ENCODE assay signal across 15 cellular contexts in genomic region chr19:3171894-3172679, GRCh38. TPM values are rescaled to one million over a fixed set of nuclear protein-coding genes. Genes with fewer than 3 reads are reported as not detected.
DNase-seq lines count a peak whose midpoint lies in the region; ATAC-seq and TF ChIP-seq lines count a peak whose summit lies in the region.
"Had no signal": no experiment of that assay in that cellular context is flagged by ENCODE, and none has a peak within 500 bp of the region (broad histone marks: within the 10 kb centered on the region; RNA-seq: fewer than 3 reads in every experiment).

No MANE protein-coding gene starts in this region.

- no peak overlapping the region for H3K4me3 Mint-ChIP-seq in activated CD4-positive, alpha-beta T cell treated with anti-CD3 and anti-CD28 coated beads for 36 hours
- peak overlapping the region in 3 of 4 donors; percentile 48 to 72 (median 71) for H3K4me3 Mint-ChIP-seq in IgD-negative memory B cell

- no peaks in the 10 kb centered on the region for H3K9me3 Mint-ChIP-seq in activated CD4-positive, alpha-beta T cell treated with anti-CD3 and anti-CD28 coated beads for 36 hours (ENCODE audit: low read depth)
- peaks cover 0 to 9% (median 2%) of the 10 kb centered on the region in 3 donors for H3K9me3 Mint-ChIP-seq in IgD-negative memory B cell

- no peak overlapping the region for H3K27ac Mint-ChIP-seq in activated CD4-positive, alpha-beta T cell treated with anti-CD3 and anti-CD28 coated beads for 36 hours
- H3K27ac Mint-ChIP-seq in IgD-negative memory B cell = peak overlapping the region; percentile 87 to 97 (median 91)

- TF ChIP-seq CTCF in spleen (IDR thresholded peaks at IDR 0.05 in 8 of 11, conservative IDR thresholded peaks at IDR 0.05 in 3 of 11) (no peak), thyroid gland (IDR thresholded peaks at IDR 0.05) (no peak), testis (IDR thresholded peaks at IDR 0.05) (no peak)

- H3K4me1 Mint-ChIP-seq in activated CD4-positive, alpha-beta T cell treated with anti-CD3 and anti-CD28 coated beads for 36 hours = peaks cover 16% of the 10 kb centered on the region
- peaks cover 17 to 23% (median 17%) of the 10 kb centered on the region in 3 donors for H3K4me1 Mint-ChIP-seq in IgD-negative memory B cell

- DNase-seq in activated CD4-positive, alpha-beta T cell treated with anti-CD3 and anti-CD28 coated beads for 36 hours = no peak
- DNase-seq in activated CD4-positive, alpha-beta T cell treated with anti-CD3 and anti-CD28 coated beads for 1 hour = no peak
- DNase-seq in spleen (no peak), thyroid gland (no peak), testis (no peak)
- DNase-seq: amniotic stem cell, foreskin melanocyte, MG63 had no signal

- H3K36me3 ChIP-seq in spleen (no peaks in the 10 kb centered on the region), thyroid gland (no peaks in the 10 kb centered on the region), testis (ENCODE audit: low read depth, missing control alignments) (no peaks in the 10 kb centered on the region)
- H3K36me3 ChIP-seq: MG63, thoracic aorta had no signal

- peaks cover 5% of the 10 kb centered on the region for H3K36me3 Mint-ChIP-seq in activated CD4-positive, alpha-beta T cell treated with anti-CD3 and anti-CD28 coated beads for 36 hours (ENCODE audit: low read depth)
- peaks cover 1% of the 10 kb centered on the region for H3K36me3 Mint-ChIP-seq in IgD-negative memory B cell

- TF ChIP-seq POLR2A in spleen (IDR thresholded peaks at IDR 0.05) (no peak), thyroid gland (IDR thresholded peaks at IDR 0.05) (no peak), testis (IDR thresholded peaks at IDR 0.05) (no peak)

- H3K4me1 ChIP-seq in spleen = peaks cover 2 to 50% (median 12%) of the 10 kb centered on the region in 6 donors
- peaks cover 23 to 45% of the 10 kb centered on the region in 2 donors for H3K4me1 ChIP-seq in thyroid gland
- no peaks in the 10 kb centered on the region for H3K4me1 ChIP-seq in testis

- WGBS in spleen, 5 donors = 61 to 84% (median 77%) methylated on average over 10 to 15 of the region's 15 CpGs
- WGBS in thyroid gland, 2 donors = 93 to 96% methylated on average over 15 of the region's 15 CpGs
- WGBS in testis, 2 donors = 92 to 94% methylated on average over 8 to 15 of the region's 15 CpGs

- POLR2A ChIA-PET in activated CD4-positive, alpha-beta T cell treated with anti-CD3 and anti-CD28 coated beads for 36 hours (lab: Charles Lee) = no interaction called here

- H3K9me3 ChIP-seq in spleen = peaks cover 0 to 17% (median 0%) of the 10 kb centered on the region in 8 donors
- H3K9me3 ChIP-seq in thyroid gland = no peaks in the 10 kb centered on the region
- H3K9me3 ChIP-seq in testis = no peaks in the 10 kb centered on the region
- H3K9me3 ChIP-seq: MG63, thoracic aorta had no signal

- CTCF ChIA-PET in activated CD4-positive, alpha-beta T cell treated with anti-CD3 and anti-CD28 coated beads for 36 hours (lab: Charles Lee) = interaction anchor here (0.5 to 0.7 kb wide), 2 partner anchors 92 to 222 kb away, joined by 3 to 4 read pairs; no protein-coding TSS in a partner anchor

- peak; percentile 13 for ATAC-seq in activated CD4-positive, alpha-beta T cell treated with anti-CD3 and anti-CD28 coated beads for 36 hours
- ATAC-seq in esophagus mucosa (peak; percentile 84), GM19023 (IDR thresholded peaks at IDR 0.05; ENCODE audit: unreplicated experiment) (no peak)

- H3K27me3 Mint-ChIP-seq in activated CD4-positive, alpha-beta T cell treated with anti-CD3 and anti-CD28 coated beads for 36 hours = no peaks in the 10 kb centered on the region
- H3K27me3 Mint-ChIP-seq in IgD-negative memory B cell = no peaks in the 10 kb centered on the region

- H3K27ac ChIP-seq in spleen (peak overlapping the region in 5 of 8 donors; percentile 27 to 81 (median 66)), thyroid gland (no peak overlapping the region), testis (no peak overlapping the region)
- H3K27ac ChIP-seq: thoracic aorta had no signal

- H3K27me3 ChIP-seq in spleen (replicated peaks in 1 of 7) = no peaks in the 10 kb centered on the region
- no peaks in the 10 kb centered on the region for H3K27me3 ChIP-seq in thyroid gland
- no peaks in the 10 kb centered on the region for H3K27me3 ChIP-seq in testis
- H3K27me3 ChIP-seq: MG63 had no signal

- H3K4me3 ChIP-seq in spleen = no peak overlapping the region
- no peak overlapping the region for H3K4me3 ChIP-seq in thyroid gland (replicated peaks in 1 of 3)
- H3K4me3 ChIP-seq in testis = no peak overlapping the region
- H3K4me3 ChIP-seq: MG63, thoracic aorta had no signal

- intact Hi-C loops in activated CD4-positive, alpha-beta T cell treated with anti-CD3 and anti-CD28 coated beads for 36 hours (cut with DNase I, micrococcal nuclease) = no loop called here
- intact Hi-C loops in spleen (cut with DNase I; ENCODE audit: low total_unique reads) = no loop called here
- intact Hi-C loops in thyroid gland (cut with DNase I) = no loop called here
- intact Hi-C loops in testis (cut with DNase I; ENCODE audit: low total_unique reads) = no loop called here

RNA-seq across cellular contexts. Expression of gene S1PR4, which starts 6.5 kb away (rescaled TPM):
- 10 to 100 TPM; 29.0 to 32.2 TPM for total RNA-seq in activated CD4-positive, alpha-beta T cell treated with anti-CD3 and anti-CD28 coated beads for 36 hours
- 448 TPM for polyA plus RNA-seq in IgD-negative memory B cell
- total RNA-seq in esophagus mucosa = 1.1 TPM
- 100 to 1,000 TPM in 2 of 7 donors, 10 to 100 TPM in 5; 46.3 to 171 (median 64.4) TPM for total RNA-seq in spleen
- 10 to 100 TPM; 44.7 to 68.9 (median 59.6) TPM for polyA plus RNA-seq in spleen
- total RNA-seq in thyroid gland = 1 to 10 TPM; 2.1 to 5.4 (median 3.4) TPM
- under 1 TPM; 0.39 to 0.81 TPM for total RNA-seq in testis
- polyA plus RNA-seq in testis (ENCODE audit: insufficient read depth, low read depth, low replicate concordance) = 0.61 TPM

RNA-seq across cellular contexts. Expression of gene NCLN, which starts 13.6 kb away (rescaled TPM):
- total RNA-seq in activated CD4-positive, alpha-beta T cell treated with anti-CD3 and anti-CD28 coated beads for 36 hours = 10 to 100 TPM; 55.6 to 58.2 TPM
- polyA plus RNA-seq in IgD-negative memory B cell (29.9 TPM), spleen (10 to 100 TPM; 41.4 to 89.5 (median 79.6) TPM), testis (ENCODE audit: insufficient read depth, low read depth, low replicate concordance) (50.2 TPM)
- total RNA-seq in esophagus mucosa (37.5 TPM), spleen (10 to 100 TPM; 37.8 to 59.2 (median 47.1) TPM), thyroid gland (10 to 100 TPM; 30.8 to 48.5 (median 37.2) TPM), testis (10 to 100 TPM; 65.3 to 65.5 TPM)

RNA-seq across cellular contexts. Expression of gene GNA15, which starts 36.3 kb away (rescaled TPM):
- 10 to 100 TPM; 64.9 to 70.9 TPM for total RNA-seq in activated CD4-positive, alpha-beta T cell treated with anti-CD3 and anti-CD28 coated beads for 36 hours
- polyA plus RNA-seq in IgD-negative memory B cell (not detected), spleen (1 to 10 TPM; 3.8 to 7.6 (median 5.2) TPM), testis (ENCODE audit: insufficient read depth, low read depth, low replicate concordance) (4.0 TPM)
- total RNA-seq in esophagus mucosa (105 TPM), spleen (10 to 100 TPM in 6 of 7 donors, 1 to 10 TPM in 1; 9.8 to 24.9 (median 12.7) TPM), thyroid gland (1 to 10 TPM in 3 of 4 donors, under 1 TPM in 1; 0.88 to 4.6 (median 2.1) TPM), testis (1 to 10 TPM; 2.5 to 3.6 TPM)

RNA-seq across cellular contexts. Expression of gene CELF5, which starts 52.4 kb away (rescaled TPM):
- under 1 TPM; 0.18 to 0.21 TPM for total RNA-seq in activated CD4-positive, alpha-beta T cell treated with anti-CD3 and anti-CD28 coated beads for 36 hours
- polyA plus RNA-seq in IgD-negative memory B cell = not detected
- total RNA-seq in esophagus mucosa = not detected
- total RNA-seq in spleen = under 1 TPM in 2 of 7 donors, not detected in 5; 0.10 to 0.19 TPM
- under 1 TPM in 1 of 3 donors, not detected in 2; 0.05 TPM for polyA plus RNA-seq in spleen
- not detected for total RNA-seq in thyroid gland
- total RNA-seq in testis = 1 to 10 TPM; 3.1 to 8.7 TPM
- polyA plus RNA-seq in testis (ENCODE audit: insufficient read depth, low read depth, low replicate concordance) = 6.6 TPM
- total RNA-seq: A172, dermis microvascular lymphatic vessel endothelial cell, NCI-H460, thoracic aorta had no signal

Comparison
In these comparisons a context has a peak if more than half of its experiments do, and no peak if none do; other contexts are left out.
1. H3K27ac ChIP-seq: peak in spleen (5 of 8); none in thyroid gland (0 of 3) and testis (0 of 2).
2. RNA of gene S1PR4, which starts 6.5 kb away (total RNA-seq): 46.3 to 171 TPM in spleen and 29.0 to 32.2 TPM in activated CD4-positive, alpha-beta T cell treated with anti-CD3 and anti-CD28 coated beads for 36 hours; 2.1 to 5.4 TPM in thyroid gland, 1.1 TPM in esophagus mucosa (single experiment) and 0.39 to 0.81 TPM in testis; every median in the first group is over 4 times any median in the second.